8 cellular contexts compared by ENCODE assay signal in genomic region chr20:3796477-3797225, GRCh38. TPM values are rescaled to one million over a fixed set of nuclear protein-coding genes. Genes with fewer than 3 reads are reported as not detected.
DNase-seq lines count a peak whose midpoint lies in the region; ATAC-seq lines count a peak whose summit lies in the region.

No MANE protein-coding gene starts in this region.

- peaks cover 8 to 19% of the 10 kb centered on the region in 2 donors for H3K36me3 Mint-ChIP-seq in activated T-cell treated with anti-CD3 and anti-CD28 coated beads, Interleukin-2, amount 50 U/mL, for 72 hours (ENCODE audit: insufficient read depth in 2 of 2)
- H3K36me3 Mint-ChIP-seq in immature natural killer cell = peaks cover 6 to 29% (median 9%) of the 10 kb centered on the region in 3 donors

- H3K27me3 Mint-ChIP-seq in activated T-cell treated with anti-CD3 and anti-CD28 coated beads, Interleukin-2, amount 50 U/mL, for 72 hours (ENCODE audit: low read depth) = no peaks in the 10 kb centered on the region
- peaks cover 0 to 11% (median 3%) of the 10 kb centered on the region in 3 donors for H3K27me3 Mint-ChIP-seq in immature natural killer cell (ENCODE audit: low read depth in 3 of 3)

- peak; percentile 4 for ATAC-seq in HG03045 (IDR thresholded peaks at IDR 0.05; ENCODE audit: unreplicated experiment)
- ATAC-seq in activated T-cell treated with anti-CD3 and anti-CD28 coated beads, Interleukin-2, amount 50 U/mL, for 72 hours (replicated peaks in 1 of 2) = peak in 1 of 2 donors; percentile 2

- H3K4me3 Mint-ChIP-seq in activated T-cell treated with anti-CD3 and anti-CD28 coated beads, Interleukin-2, amount 50 U/mL, for 72 hours = peak overlapping the region; percentile 94 to 96
- peak overlapping the region; percentile 85 to 97 (median 92) for H3K4me3 Mint-ChIP-seq in immature natural killer cell

- peak overlapping the region; percentile 95 for H3K27ac Mint-ChIP-seq in activated T-cell treated with anti-CD3 and anti-CD28 coated beads, Interleukin-2, amount 50 U/mL, for 72 hours
- peak overlapping the region; percentile 87 to 99 (median 96) for H3K27ac Mint-ChIP-seq in immature natural killer cell

- H3K27ac ChIP-seq in temporal lobe (ENCODE audit: low read depth, low read length) = peak overlapping the region; percentile 89

- H3K4me1 Mint-ChIP-seq in activated T-cell treated with anti-CD3 and anti-CD28 coated beads, Interleukin-2, amount 50 U/mL, for 72 hours (ENCODE audit: low read depth) = peaks cover 52% of the 10 kb centered on the region
- peaks cover 52% of the 10 kb centered on the region in 2 donors for H3K4me1 Mint-ChIP-seq in immature natural killer cell

- in situ Hi-C loops in Caki2 (cut with HindIII; ENCODE audit: low pct_unique_long_range_greater_than_20kb, low sequenced_read_pairs) = no loop called here

- no peaks in the 10 kb centered on the region for H3K9me3 Mint-ChIP-seq in activated T-cell treated with anti-CD3 and anti-CD28 coated beads, Interleukin-2, amount 50 U/mL, for 72 hours
- no peaks in the 10 kb centered on the region for H3K9me3 Mint-ChIP-seq in immature natural killer cell

- DNase-seq in Caki2 (ENCODE audit: low read depth) (peak; percentile 41), immature natural killer cell (no peak), NCI-H226 (no peak), NCI-H2029 treated with DMSO at 0.1 percent for 48 hours (lab: John Stamatoyannopoulos, UW) (no peak), NCI-H2081 treated with DMSO at 0.1 percent for 48 hours (lab: John Stamatoyannopoulos, UW) (no peak)
- DNase-seq in activated T-cell treated with anti-CD3 and anti-CD28 coated beads, Interleukin-2, amount 50 U/mL, for 72 hours = no peak

RNA-seq across cellular contexts. Expression of gene CDC25B, which starts 0.5 kb away (rescaled TPM):
- total RNA-seq in Caki2 (2014; rRNA removed; shearing (Covaris generic); ENCODE audit: low replicate concordance) = 33.0 and 34.1 TPM in 2 replicates
- 100 to 1,000 TPM; 121 to 128 TPM for total RNA-seq in activated T-cell treated with anti-CD3 and anti-CD28 coated beads, Interleukin-2, amount 50 U/mL, for 72 hours
- polyA plus RNA-seq in immature natural killer cell = 10 to 100 TPM; 25.3 to 42.0 (median 29.0) TPM
- total RNA-seq in temporal lobe = 6.6 TPM

RNA-seq across cellular contexts. Expression of gene CENPB, which starts 10.1 kb away (rescaled TPM):
- total RNA-seq in Caki2 (2014; rRNA removed; shearing (Covaris generic); ENCODE audit: low replicate concordance) = 101 and 105 TPM in 2 replicates
- total RNA-seq in activated T-cell treated with anti-CD3 and anti-CD28 coated beads, Interleukin-2, amount 50 U/mL, for 72 hours = 10 to 100 TPM; 30.4 to 31.5 TPM
- polyA plus RNA-seq in immature natural killer cell = 1 to 10 TPM; 1.0 to 1.7 (median 1.1) TPM
- total RNA-seq in temporal lobe = 31.0 TPM

RNA-seq across cellular contexts. Expression of gene SPEF1, which starts 15.4 kb away (rescaled TPM):
- 0.54 and 3.5 TPM in 2 replicates for total RNA-seq in Caki2 (2014; rRNA removed; shearing (Covaris generic); ENCODE audit: low replicate concordance)
- under 1 TPM; 0.48 to 0.49 TPM for total RNA-seq in activated T-cell treated with anti-CD3 and anti-CD28 coated beads, Interleukin-2, amount 50 U/mL, for 72 hours
- polyA plus RNA-seq in immature natural killer cell = not detected
- 0.98 TPM for total RNA-seq in temporal lobe

RNA-seq across cellular contexts. Expression of gene AP5S1, which starts 23.7 kb away (rescaled TPM):
- total RNA-seq in Caki2 (2014; rRNA removed; shearing (Covaris generic); ENCODE audit: low replicate concordance) = 18.4 and 31.0 TPM in 2 replicates
- 10 to 100 TPM; 10.3 to 13.7 TPM for total RNA-seq in activated T-cell treated with anti-CD3 and anti-CD28 coated beads, Interleukin-2, amount 50 U/mL, for 72 hours
- 10 to 100 TPM; 16.3 to 23.1 (median 17.4) TPM for polyA plus RNA-seq in immature natural killer cell
- total RNA-seq in temporal lobe = 4.2 TPM

RNA-seq across cellular contexts. Expression of gene ADISSP, which starts 29.1 kb away (rescaled TPM):
- total RNA-seq in Caki2 (2014; rRNA removed; shearing (Covaris generic); ENCODE audit: low replicate concordance) = 70.6 and 73.8 TPM in 2 replicates
- total RNA-seq in activated T-cell treated with anti-CD3 and anti-CD28 coated beads, Interleukin-2, amount 50 U/mL, for 72 hours = 10 to 100 TPM; 26.3 to 35.8 TPM
- polyA plus RNA-seq in immature natural killer cell = 10 to 100 TPM; 16.4 to 27.5 (median 16.6) TPM
- total RNA-seq in temporal lobe = 19.9 TPM
